In the genomic region with DNA sequence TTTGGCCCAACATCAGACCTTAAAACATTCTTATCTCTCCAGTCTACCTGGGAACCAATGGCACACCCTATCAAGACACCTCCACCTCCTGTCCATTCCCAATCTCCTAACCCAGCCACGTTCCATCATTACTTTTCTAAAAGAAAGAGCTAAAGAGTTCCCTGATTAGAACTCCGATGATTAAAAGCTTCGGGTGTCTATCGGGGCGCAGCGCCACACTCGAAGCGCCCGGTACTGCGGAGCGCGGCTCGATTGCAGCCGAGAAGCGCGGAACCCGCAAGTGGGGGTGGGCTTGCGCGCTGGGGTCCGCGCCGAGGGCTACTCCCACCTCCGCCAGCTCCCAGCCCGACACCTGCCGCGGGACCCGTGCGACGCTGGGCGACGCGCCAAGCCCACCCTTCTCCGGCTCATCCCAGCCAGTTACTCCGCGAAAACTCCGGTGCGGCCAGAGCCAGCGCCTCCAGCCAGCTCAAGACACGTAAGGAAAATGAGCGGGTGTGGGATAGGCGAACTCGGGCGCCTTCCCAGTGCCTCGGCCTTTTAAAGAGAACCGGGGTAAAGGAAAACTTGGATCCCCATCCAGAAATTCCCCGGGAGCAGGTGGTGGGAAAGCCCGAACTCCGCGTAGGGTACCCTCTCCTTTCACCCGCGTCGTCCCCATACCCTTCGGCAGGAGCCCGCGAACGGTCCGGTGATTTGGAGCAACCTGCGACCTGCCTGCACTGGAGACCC, we compare ENCODE assay signal across 1 cellular context.
TF ChIP-seq lines count a peak whose summit lies in the region.

No MANE protein-coding gene starts in this region.

TF ChIP-seq in endothelial cell of umbilical vein, 7 proteins besides CTCF, POLR2A, EP300 and RAD21:
- TF ChIP-seq FOS (IDR thresholded peaks at IDR 0.05; ENCODE audit: borderline replicate concordance, insufficient read depth, low read length), result no peak
- TF ChIP-seq JUN (IDR thresholded peaks at IDR 0.05; ENCODE audit: borderline replicate concordance, insufficient read depth, insufficient read length, low read depth), result no peak
- no peak for TF ChIP-seq MYC (IDR thresholded peaks at IDR 0.05; ENCODE audit: low read depth, low read length)
- TF ChIP-seq POLR2AphosphoS5 (IDR thresholded peaks at IDR 0.05; ENCODE audit: insufficient read depth, low read depth, low read length), result no peak
- peak; percentile 78 for TF ChIP-seq EZH2 (IDR thresholded peaks at IDR 0.05; ENCODE audit: borderline replicate concordance, low read depth, low read length, severe bottlenecking)
- TF ChIP-seq, protein P1, sequence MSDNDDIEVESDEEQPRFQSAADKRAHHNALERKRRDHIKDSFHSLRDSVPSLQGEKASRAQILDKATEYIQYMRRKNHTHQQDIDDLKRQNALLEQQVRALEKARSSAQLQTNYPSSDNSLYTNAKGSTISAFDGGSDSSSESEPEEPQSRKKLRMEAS (IDR thresholded peaks at IDR 0.05; ENCODE audit: insufficient read depth, insufficient read length), result no peak
